8 cellular contexts compared by ENCODE assay signal in the genomic region with DNA sequence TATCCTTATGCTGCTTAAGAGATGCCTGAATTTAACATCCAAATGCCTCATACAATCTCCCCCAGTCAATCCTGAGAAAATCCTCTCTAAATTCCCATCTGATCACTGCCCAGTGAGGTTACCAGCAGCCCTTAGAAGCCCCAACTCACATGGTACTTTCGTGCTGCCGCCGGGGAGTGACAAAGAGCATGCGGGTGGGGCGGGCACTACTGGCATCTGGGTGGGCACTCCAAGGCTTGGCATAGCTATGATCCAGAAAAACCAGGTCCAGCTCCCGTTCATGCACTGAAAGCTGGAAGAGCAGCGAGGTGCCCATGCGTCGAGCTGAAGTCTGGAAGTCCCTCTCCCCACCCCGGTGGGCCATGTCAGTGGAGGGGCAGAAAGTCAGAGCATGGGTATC. TPM values are rescaled to one million over a fixed set of nuclear protein-coding genes. Genes with fewer than 3 reads are reported as not detected.
DNase-seq lines count a peak whose midpoint lies in the region; ATAC-seq and TF ChIP-seq lines count a peak whose summit lies in the region.

No MANE protein-coding gene starts in this region.

- no peak overlapping the region for H3K18ac ChIP-seq in mesendoderm (ENCODE audit: low read length)

- H3K36me3 Mint-ChIP-seq in stimulated activated naive CD8-positive, alpha-beta T cell treated with anti-CD3 and anti-CD28 coated beads, Interleukin-15, Interleukin-2, amounts not matched to agents 100 ng/mL and 50 ng/mL, for 24 hours (ENCODE audit: low read depth), result peaks cover 40% of the 10 kb centered on the region
- H3K36me3 Mint-ChIP-seq in MCF 10A (ENCODE audit: insufficient read depth, unreplicated experiment), result peaks cover 30% of the 10 kb centered on the region

- no CpG with 5 or more reads among the region's 10 CpGs for WGBS in mesendoderm (ENCODE audit: extremely low coverage, insufficient coverage, low lambda C conversion rate)

- peak overlapping the region; percentile 95 for H3K4me3 Mint-ChIP-seq in stimulated activated naive CD8-positive, alpha-beta T cell treated with anti-CD3 and anti-CD28 coated beads, Interleukin-15, Interleukin-2, amounts not matched to agents 100 ng/mL and 50 ng/mL, for 24 hours
- H3K4me3 Mint-ChIP-seq in MCF 10A (ENCODE audit: unreplicated experiment), result peak overlapping the region; percentile 83

- H3K4me3 ChIP-seq in mesendoderm (ENCODE audit: low read length), result no peak overlapping the region

- H3K27ac ChIP-seq in mesendoderm (ENCODE audit: low read depth, low read length), result no peak overlapping the region

- H2BK120ac ChIP-seq in mesendoderm (ENCODE audit: low read depth, low read length), result no peak overlapping the region

- no peaks in the 10 kb centered on the region for H3K27me3 ChIP-seq in mesendoderm (ENCODE audit: insufficient read depth, low read length, poor library complexity)

- BruUV-seq in MCF 10A (replicated peaks; lab: Mats Ljungman, UMichigan), result no TSS peak

- peak overlapping the region; percentile 85 for H3K9ac ChIP-seq in mesendoderm (ENCODE audit: low read length)

- peaks cover 7% of the 10 kb centered on the region for H3K27me3 Mint-ChIP-seq in stimulated activated naive CD8-positive, alpha-beta T cell treated with anti-CD3 and anti-CD28 coated beads, Interleukin-15, Interleukin-2, amounts not matched to agents 100 ng/mL and 50 ng/mL, for 24 hours
- no peaks in the 10 kb centered on the region for H3K27me3 Mint-ChIP-seq in MCF 10A (ENCODE audit: insufficient read depth, unreplicated experiment)

- peaks cover 10% of the 10 kb centered on the region for H3K79me2 ChIP-seq in mesendoderm (ENCODE audit: control insufficient read depth, insufficient read depth, low read length)

- peak overlapping the region; percentile 2 for H3K56ac ChIP-seq in mesendoderm (ENCODE audit: low read length)

- peaks cover 13% of the 10 kb centered on the region for H3K79me1 ChIP-seq in mesendoderm (ENCODE audit: low read length)

- POLR2A ChIA-PET in MCF 10A (lab: Yijun Ruan, JAX), result interaction anchor here (0.9 to 3.2 kb wide), 19 partner anchors 10 to 477 kb away, joined by 3 to 29 read pairs (median 5); a partner anchor contains a TSS

- H3K4me2 ChIP-seq in mesendoderm (ENCODE audit: low read length), result peak overlapping the region; percentile 29

- H3K4me1 ChIP-seq in mesendoderm (ENCODE audit: control insufficient read depth, low read depth, low read length), result peaks cover 2% of the 10 kb centered on the region

- intact Hi-C loops in MCF 10A (cut with micrococcal nuclease), result no loop called here

- H4K5ac ChIP-seq in mesendoderm (ENCODE audit: low read length), result no peak overlapping the region

- in situ Hi-C loops in KBM-7 (cut with MboI; ENCODE audit: low pct_unique_long_range_greater_than_20kb, low sequenced_read_pairs), result no loop called here

- H3K23ac ChIP-seq in mesendoderm (ENCODE audit: low read length), result no peak overlapping the region

- H4K8ac ChIP-seq in mesendoderm (ENCODE audit: low read depth, low read length), result no peak overlapping the region

- H2BK15ac ChIP-seq in mesendoderm (replicated peaks; ENCODE audit: low read depth), result no peak overlapping the region

- H2BK5ac ChIP-seq in mesendoderm (ENCODE audit: low read length), result no peak overlapping the region

- ATAC-seq in stimulated activated naive CD8-positive, alpha-beta T cell treated with anti-CD3 and anti-CD28 coated beads, Interleukin-15, Interleukin-2, amounts not matched to agents 100 U/mL and 50 U/mL, for 24 hours, result no peak

- H3K4ac ChIP-seq in mesendoderm (ENCODE audit: low read depth, low read length), result no peak overlapping the region

- H3K27ac Mint-ChIP-seq in stimulated activated naive CD8-positive, alpha-beta T cell treated with anti-CD3 and anti-CD28 coated beads, Interleukin-15, Interleukin-2, amounts not matched to agents 100 ng/mL and 50 ng/mL, for 24 hours, result peak overlapping the region; percentile 92
- peak overlapping the region; percentile 88 for H3K27ac Mint-ChIP-seq in MCF 10A (ENCODE audit: low read depth, unreplicated experiment)

- no peaks in the 10 kb centered on the region for H3K9me3 Mint-ChIP-seq in stimulated activated naive CD8-positive, alpha-beta T cell treated with anti-CD3 and anti-CD28 coated beads, Interleukin-15, Interleukin-2, amounts not matched to agents 100 ng/mL and 50 ng/mL, for 24 hours
- H3K9me3 Mint-ChIP-seq in MCF 10A (ENCODE audit: unreplicated experiment), result no peaks in the 10 kb centered on the region

- H3K4me1 Mint-ChIP-seq in stimulated activated naive CD8-positive, alpha-beta T cell treated with anti-CD3 and anti-CD28 coated beads, Interleukin-15, Interleukin-2, amounts not matched to agents 100 ng/mL and 50 ng/mL, for 24 hours (ENCODE audit: low read depth), result peaks cover 44% of the 10 kb centered on the region
- peaks cover 20% of the 10 kb centered on the region for H3K4me1 Mint-ChIP-seq in MCF 10A (ENCODE audit: insufficient read depth, unreplicated experiment)

- no peak for TF ChIP-seq CTCF in MCF 10A (IDR thresholded peaks at IDR 0.05; ENCODE audit: unreplicated experiment)

- H3K36me3 ChIP-seq in mesendoderm (ENCODE audit: control insufficient read depth, insufficient read depth, low read length), result no peaks in the 10 kb centered on the region

- CTCF ChIA-PET in MCF 10A (lab: Yijun Ruan, JAX), result interaction anchor here (0.5 to 1.5 kb wide), 7 partner anchors 12 to 156 kb away, joined by 3 to 9 read pairs (median 3); no protein-coding TSS in a partner anchor

- H2AK5ac ChIP-seq in mesendoderm (ENCODE audit: low read length), result no peak overlapping the region

- no peak for DNase-seq in stimulated activated naive CD8-positive, alpha-beta T cell treated with anti-CD3 and anti-CD28 coated beads, Interleukin-15, Interleukin-2, amounts not matched to agents 100 U/mL and 50 U/mL, for 24 hours
- peak; percentile 13 for DNase-seq in MCF 10A (ENCODE audit: unreplicated experiment)
- DNase-seq in mesendoderm, result no peak
- DNase-seq in NCI-H2196 (lab: John Stamatoyannopoulos, UW; ENCODE audit: unreplicated experiment), result no peak
- no peak for DNase-seq in NOMO-1 (lab: John Stamatoyannopoulos, UW; ENCODE audit: unreplicated experiment in 2 of 2)
- no peak for DNase-seq in stimulated activated CD4-positive, alpha-beta T cell treated with anti-CD3 and anti-CD28 coated beads, Interleukin-4, amount 100 ng/mL, for 4 hours
- DNase-seq in KBM-7, result no peak

RNA-seq across cellular contexts. Expression of a gene that starts 1.3 kb away (rescaled TPM):
- 36.0 and 41.4 TPM in 2 replicates for total RNA-seq in MCF 10A (2022)
- 12.9 TPM for polyA plus RNA-seq in mesendoderm (2013, experiment 1 of 2)
- polyA plus RNA-seq in mesendoderm (2013, experiment 2 of 2), result 12.8 TPM

RNA-seq across cellular contexts. Expression of a gene that starts 5.8 kb away (rescaled TPM):
- total RNA-seq in MCF 10A (2022), result not detected in 2 replicates
- polyA plus RNA-seq in mesendoderm (2013, experiment 1 of 2), result 0.06 TPM
- polyA plus RNA-seq in mesendoderm (2013, experiment 2 of 2), result 0.06 TPM
